ENCODE assay signal across 10 cellular contexts in the genomic region with DNA sequence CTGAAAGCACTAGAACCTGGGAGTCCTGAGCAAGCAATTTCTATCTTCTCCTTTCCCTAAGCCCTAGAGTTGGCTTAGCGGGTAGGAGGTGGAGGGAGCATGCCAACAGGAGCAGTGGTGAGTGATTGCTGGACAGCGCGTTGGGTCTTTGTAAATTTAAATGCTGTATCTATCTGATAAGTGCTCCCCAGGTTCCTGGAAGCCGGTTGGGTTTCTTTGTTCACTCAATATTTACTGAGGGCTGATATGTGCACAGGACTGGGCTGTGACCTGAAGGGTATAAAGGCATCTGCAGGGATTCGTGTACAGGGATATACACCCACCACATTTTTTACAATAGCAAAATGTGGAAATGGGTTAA. TPM values are rescaled to one million over a fixed set of nuclear protein-coding genes. Genes with fewer than 3 reads are reported as not detected.
A peak's percentile ranks its signal among the peaks of the same experiment; 100 is the strongest.
DNase-seq lines count a peak whose midpoint lies in the region; ATAC-seq, FAIRE-seq and TF ChIP-seq lines count a peak whose summit lies in the region.
"Had no signal": no experiment of that assay in that cellular context is flagged by ENCODE, and none has a peak within 500 bp of the region (broad histone marks: within the 10 kb centered on the region; RNA-seq: fewer than 3 reads in every experiment).

No MANE protein-coding gene starts in this region.

- ATAC-seq in activated naive CD4-positive, alpha-beta T cell treated with anti-CD3 and anti-CD28 coated beads, Interleukin-2, amount 50 U/mL, for 72 hours, result no peak
- no peak for ATAC-seq in GM21717 (IDR thresholded peaks at IDR 0.05; ENCODE audit: unreplicated experiment)

- DNase-seq in activated naive CD4-positive, alpha-beta T cell treated with anti-CD3 and anti-CD28 coated beads, Interleukin-2, amount 50 U/mL, for 72 hours (ENCODE audit: low spot score in 2 of 2), result no peak
- DNase-seq in keratinocyte (ENCODE audit: low read depth, low spot score) (no peak), transverse colon (no peak), globus pallidus (ENCODE audit: low spot score) (no peak), NCI-H2107 (lab: John Stamatoyannopoulos, UW) (no peak)
- DNase-seq: left lung, RPMI8226 had no signal

- H3K27me3 ChIP-seq in keratinocyte (ENCODE audit: control insufficient read depth, extremely low read depth, insufficient read depth, low read length) (no peaks in the 10 kb centered on the region), transverse colon (no peaks in the 10 kb centered on the region)
- H3K27me3 ChIP-seq: left lung had no signal

- no peaks in the 10 kb centered on the region for H3K9me3 ChIP-seq in keratinocyte (ENCODE audit: control insufficient read depth, low read depth, low read length)
- H3K9me3 ChIP-seq in transverse colon, result no peaks in the 10 kb centered on the region
- H3K9me3 ChIP-seq: left lung had no signal

- no peak for TF ChIP-seq POLR2A in transverse colon (IDR thresholded peaks at IDR 0.05)

- no peak for TF ChIP-seq CTCF in keratinocyte (optimal IDR thresholded peaks at IDR 0.05 in 1 of 3, IDR thresholded peaks at IDR 0.05 in 1 of 3, conservative IDR thresholded peaks at IDR 0.05 in 1 of 3; ENCODE audit: extremely low read depth in 1 of 3, insufficient read depth in 2 of 3, low read length in 3 of 3)
- no peak for TF ChIP-seq CTCF in transverse colon (IDR thresholded peaks at IDR 0.05)

- H3K4me1 ChIP-seq in keratinocyte (ENCODE audit: control insufficient read depth, extremely low read depth, insufficient read depth, low read length) (peaks cover 22% of the 10 kb centered on the region), transverse colon (peaks cover 9 to 43% (median 26%) of the 10 kb centered on the region in 4 donors)

- TF ChIP-seq EP300 in transverse colon (IDR thresholded peaks at IDR 0.05; ENCODE audit: low read depth), result no peak

- H3K27ac ChIP-seq in keratinocyte (ENCODE audit: control insufficient read depth, insufficient read depth, low read length) (no peak overlapping the region), transverse colon (peak overlapping the region in 3 of 4 donors; percentile 77 to 94 (median 87))

- no peak overlapping the region for H2AFZ ChIP-seq in keratinocyte (ENCODE audit: control insufficient read depth, low read length)

- H3K27ac Mint-ChIP-seq in activated naive CD4-positive, alpha-beta T cell treated with anti-CD3 and anti-CD28 coated beads, Interleukin-2, amount 50 U/mL, for 24 hours, result no peak overlapping the region
- H3K27ac Mint-ChIP-seq in activated naive CD4-positive, alpha-beta T cell treated with anti-CD3 and anti-CD28 coated beads, Interleukin-2, amount 50 U/mL, for 72 hours, result no peak overlapping the region
- no peak overlapping the region for H3K27ac Mint-ChIP-seq in activated naive CD8-positive, alpha-beta T cell

- H3K4me1 Mint-ChIP-seq in activated naive CD4-positive, alpha-beta T cell treated with anti-CD3 and anti-CD28 coated beads, Interleukin-2, amount 50 U/mL, for 24 hours, result peaks cover 37% of the 10 kb centered on the region
- peaks cover 31% of the 10 kb centered on the region for H3K4me1 Mint-ChIP-seq in activated naive CD8-positive, alpha-beta T cell (ENCODE audit: low read depth)

- H3K4me3 ChIP-seq in keratinocyte (ENCODE audit: control insufficient read depth in 2 of 3, extremely low read depth in 1 of 3, insufficient read depth in 2 of 3, low read depth in 1 of 3, low read length in 3 of 3) (peak overlapping the region in 1 of 3 experiments; percentile 86), transverse colon (peak overlapping the region in 2 of 4 donors; percentile 57 to 98)

- 77% methylated on average over 5 of the region's 5 CpGs; no CpG with 5 or more reads in 1 of the 2 donors for WGBS in transverse colon (ENCODE audit: low coverage in 1 of 2), 2 donors

- peak overlapping the region; percentile 70 for H3K4me2 ChIP-seq in keratinocyte (ENCODE audit: control insufficient read depth, extremely low read depth, insufficient read depth, low read depth, low read length)

- peaks cover 0 to 11% of the 10 kb centered on the region in 2 experiments for H3K36me3 ChIP-seq in keratinocyte (ENCODE audit: control insufficient read depth in 2 of 2, extremely low read depth in 1 of 2, insufficient read depth in 2 of 2, low read length in 2 of 2)
- no peaks in the 10 kb centered on the region for H3K36me3 ChIP-seq in transverse colon
- H3K36me3 ChIP-seq: left lung had no signal

- intact Hi-C loops in transverse colon (cut with DNase I; ENCODE audit: low total_unique reads), result no loop called here

- H3K9ac ChIP-seq in keratinocyte (ENCODE audit: control insufficient read depth, extremely low read depth, insufficient read depth, low read length), result no peak overlapping the region

- H4K20me1 ChIP-seq in keratinocyte (ENCODE audit: control insufficient read depth, extremely low read depth, insufficient read depth, low read length), result peaks cover 25% of the 10 kb centered on the region

- H3K36me3 Mint-ChIP-seq in activated naive CD4-positive, alpha-beta T cell treated with anti-CD3 and anti-CD28 coated beads, Interleukin-2, amount 50 U/mL, for 24 hours, result peaks cover 4% of the 10 kb centered on the region
- peaks cover 0 to 14% of the 10 kb centered on the region in 2 donors for H3K36me3 Mint-ChIP-seq in activated naive CD4-positive, alpha-beta T cell treated with anti-CD3 and anti-CD28 coated beads, Interleukin-2, amount 50 U/mL, for 72 hours
- peaks cover 2% of the 10 kb centered on the region for H3K36me3 Mint-ChIP-seq in activated naive CD8-positive, alpha-beta T cell

- in situ Hi-C loops in transverse colon (cut with MboI; ENCODE audit: low pct_ligation_motif_present in 1 of 4, low pct_unique_long_range_greater_than_20kb in 1 of 4, low sequenced_read_pairs in 3 of 4), result no loop called here

- H3K9me1 ChIP-seq in keratinocyte (ENCODE audit: control insufficient read depth, extremely low read depth, insufficient read depth, low read length), result peaks cover 12% of the 10 kb centered on the region

- H3K27me3 Mint-ChIP-seq in activated naive CD4-positive, alpha-beta T cell treated with anti-CD3 and anti-CD28 coated beads, Interleukin-2, amount 50 U/mL, for 24 hours, result no peaks in the 10 kb centered on the region
- no peaks in the 10 kb centered on the region for H3K27me3 Mint-ChIP-seq in activated naive CD8-positive, alpha-beta T cell

- dilution Hi-C loops in keratinocyte (cut with MboI; ENCODE audit: extremely low pct_ligation_motif_present, low sequenced_read_pairs), result no loop called here

- H3K4me3 Mint-ChIP-seq in activated naive CD4-positive, alpha-beta T cell treated with anti-CD3 and anti-CD28 coated beads, Interleukin-2, amount 50 U/mL, for 24 hours, result peak overlapping the region; percentile 97
- H3K4me3 Mint-ChIP-seq in activated naive CD8-positive, alpha-beta T cell, result peak overlapping the region; percentile 95

- no peak for FAIRE-seq in keratinocyte (lab: Jason Lieb, UNC)

- no peaks in the 10 kb centered on the region for H3K9me3 Mint-ChIP-seq in activated naive CD4-positive, alpha-beta T cell treated with anti-CD3 and anti-CD28 coated beads, Interleukin-2, amount 50 U/mL, for 24 hours
- no peaks in the 10 kb centered on the region for H3K9me3 Mint-ChIP-seq in activated naive CD4-positive, alpha-beta T cell treated with anti-CD3 and anti-CD28 coated beads, Interleukin-2, amount 50 U/mL, for 72 hours
- H3K9me3 Mint-ChIP-seq in activated naive CD8-positive, alpha-beta T cell (ENCODE audit: low read depth), result no peaks in the 10 kb centered on the region

- peaks cover 70% of the 10 kb centered on the region for H3K79me2 ChIP-seq in keratinocyte (ENCODE audit: control insufficient read depth, insufficient read depth, low read length)

RNA-seq across cellular contexts. Expression of a gene that starts 2.2 kb away (rescaled TPM):
- total RNA-seq in activated naive CD4-positive, alpha-beta T cell treated with anti-CD3 and anti-CD28 coated beads, Interleukin-2, amount 50 U/mL, for 72 hours, result 10 to 100 TPM in 1 of 2 donors, 1 to 10 TPM in 1; 5.5 to 20.0 TPM
- 23.5 to 29.8 TPM (median 29.6 TPM) in 3 replicates for polyA plus RNA-seq in keratinocyte
- 24.8 TPM for polyA plus RNA-seq in keratinocyte (2011; ENCODE audit: low read depth)
- polyA plus RNA-seq in keratinocyte (2011; cell fraction: cytosol; rRNA removed), result 15.9 and 17.0 TPM in 2 replicates
- polyA plus RNA-seq in keratinocyte (2011; cell fraction: nucleus; rRNA removed), result 53.9 and 57.5 TPM in 2 replicates
- polyA plus RNA-seq in keratinocyte (2012; ENCODE audit: low replicate concordance), result 11.6 and 32.4 TPM in 2 replicates
- polyA minus RNA-seq in keratinocyte, result 19.6 to 21.1 TPM (median 20.7 TPM) in 3 replicates
- 17.5 TPM for polyA minus RNA-seq in keratinocyte (2011; cell fraction: cytosol; rRNA and poly(A)+ RNA removed)
- polyA minus RNA-seq in keratinocyte (2011; cell fraction: nucleus; rRNA and poly(A)+ RNA removed), result 16.8 and 26.0 TPM in 2 replicates
- 100 to 1,000 TPM in 2 of 4 donors, 10 to 100 TPM in 2; 17.3 to 185 (median 65.1) TPM for total RNA-seq in transverse colon

RNA-seq across cellular contexts. Expression of a gene that starts 41.4 kb away (rescaled TPM):
- total RNA-seq in activated naive CD4-positive, alpha-beta T cell treated with anti-CD3 and anti-CD28 coated beads, Interleukin-2, amount 50 U/mL, for 72 hours, result not detected
- 0.03 to 0.28 TPM (median 0.04 TPM) in 3 replicates for polyA plus RNA-seq in keratinocyte
- polyA plus RNA-seq in keratinocyte (2011; ENCODE audit: low read depth), result 2.8 TPM
- 0.05 and 0.10 TPM in 2 replicates for polyA plus RNA-seq in keratinocyte (2011; cell fraction: cytosol; rRNA removed)
- 0.50 and 0.75 TPM in 2 replicates for polyA plus RNA-seq in keratinocyte (2011; cell fraction: nucleus; rRNA removed)
- polyA plus RNA-seq in keratinocyte (2012; ENCODE audit: low replicate concordance), result 0.15 and 4.9 TPM in 2 replicates
- 0.06 to 0.10 TPM in 2 of 3 replicates, not detected in the other for polyA minus RNA-seq in keratinocyte
- not detected for polyA minus RNA-seq in keratinocyte (2011; cell fraction: cytosol; rRNA and poly(A)+ RNA removed)
- 0.21 and 0.85 TPM in 2 replicates for polyA minus RNA-seq in keratinocyte (2011; cell fraction: nucleus; rRNA and poly(A)+ RNA removed)
- 1 to 10 TPM in 1 of 4 donors, under 1 TPM in 2, not detected in 1; 0.16 to 1.4 (median 0.27) TPM for total RNA-seq in transverse colon
